8 cellular contexts compared by ENCODE assay signal in the genomic region with DNA sequence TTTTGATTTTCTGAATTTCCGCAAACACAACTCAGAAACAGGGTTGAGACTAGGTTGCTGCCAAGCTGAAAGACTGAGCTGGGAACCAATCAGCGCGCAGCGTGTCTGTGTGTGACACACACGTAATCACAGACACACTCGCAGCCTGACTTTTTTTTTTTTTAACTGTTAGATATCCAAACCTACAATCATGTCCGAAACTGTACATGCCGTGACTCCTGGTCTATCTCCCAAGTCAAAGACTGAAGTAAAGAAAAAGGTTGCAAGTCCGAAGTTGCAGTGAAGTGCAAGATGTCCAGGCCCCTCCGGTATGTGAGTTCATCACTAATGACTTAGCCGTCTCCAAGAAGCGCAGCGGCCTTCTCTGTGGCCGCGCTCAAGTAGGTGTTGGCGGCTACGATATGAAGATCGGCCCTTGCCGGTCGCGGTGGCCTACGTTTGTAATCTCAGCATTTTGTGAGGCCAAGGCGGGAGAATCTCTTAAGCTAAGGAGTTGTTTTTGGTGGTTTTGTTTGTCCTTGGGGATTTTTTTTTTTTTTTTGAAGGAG.
A peak's percentile ranks its signal among the peaks of the same experiment; 100 is the strongest.
DNase-seq lines count a peak whose midpoint lies in the region; ATAC-seq, FAIRE-seq and TF ChIP-seq lines count a peak whose summit lies in the region.

No MANE protein-coding gene starts in this region.

- TF ChIP-seq CTCF in SU-DHL-6 (IDR thresholded peaks at IDR 0.05; ENCODE audit: insufficient read depth, low read length, poor library complexity, severe bottlenecking) (no peak), adrenal gland (IDR thresholded peaks at IDR 0.05) (no peak), cardiac muscle cell (IDR thresholded peaks at IDR 0.05; ENCODE audit: low read depth, low read length) (no peak), ovary (IDR thresholded peaks at IDR 0.05) (no peak)

- FAIRE-seq in A204.1 (lab: Jason Lieb, UNC), result peak; percentile 80

- H3K9me3 ChIP-seq in SU-DHL-6 (ENCODE audit: insufficient read depth, low read length), result no peaks in the 10 kb centered on the region
- H3K9me3 ChIP-seq in adrenal gland (replicated peaks in 1 of 3), result no peaks in the 10 kb centered on the region
- H3K9me3 ChIP-seq in cardiac muscle cell (ENCODE audit: low read depth), result no peaks in the 10 kb centered on the region
- no peaks in the 10 kb centered on the region for H3K9me3 ChIP-seq in ovary

- peak overlapping the region; percentile 88 for H3K4me2 ChIP-seq in SU-DHL-6 (ENCODE audit: low read depth, low read length, poor library complexity, severe bottlenecking)

- no peaks in the 10 kb centered on the region for H4K20me1 ChIP-seq in SU-DHL-6 (ENCODE audit: low read depth, low read length)

- no peaks in the 10 kb centered on the region for H3K9me2 ChIP-seq in SU-DHL-6 (replicated peaks; ENCODE audit: insufficient read depth, low read length)

- TF ChIP-seq POLR2A in adrenal gland (IDR thresholded peaks at IDR 0.05), result peak in 1 of 2 donors; percentile 82
- TF ChIP-seq POLR2A in ovary (IDR thresholded peaks at IDR 0.05), result peak; percentile 47

- peaks cover 15 to 34% of the 10 kb centered on the region in 2 donors for H3K4me1 ChIP-seq in adrenal gland (replicated peaks in 1 of 2)
- peaks cover 18% of the 10 kb centered on the region for H3K4me1 ChIP-seq in cardiac muscle cell (ENCODE audit: low read depth)
- no peaks in the 10 kb centered on the region for H3K4me1 ChIP-seq in ovary (ENCODE audit: insufficient read depth)

- peak overlapping the region; percentile 94 for H3K27ac ChIP-seq in SU-DHL-6 (ENCODE audit: low read depth, low read length)
- H3K27ac ChIP-seq in adrenal gland, result peak overlapping the region; percentile 91 to 98 (median 95)
- peak overlapping the region; percentile 78 for H3K27ac ChIP-seq in cardiac muscle cell
- peak overlapping the region; percentile 46 to 82 for H3K27ac ChIP-seq in ovary

- no peak overlapping the region for H2AFZ ChIP-seq in SU-DHL-6 (ENCODE audit: low read depth, low read length, severe bottlenecking)

- ATAC-seq in GM18861 (IDR thresholded peaks at IDR 0.05; ENCODE audit: unreplicated experiment), result peak; percentile 25
- ATAC-seq in GM18858 (IDR thresholded peaks at IDR 0.05; ENCODE audit: unreplicated experiment), result no peak

- intact Hi-C loops in adrenal gland (cut with DNase I), result no loop called here
- intact Hi-C loops in ovary (cut with DNase I), result loop anchor here in 2 of 4 donors (5.0 to 10.0 kb wide), 3 partner anchors 38 to 171 kb away; a partner anchor contains a TSS

- peak overlapping the region; percentile 89 for H3K9ac ChIP-seq in SU-DHL-6 (ENCODE audit: low read length)

- WGBS in adrenal gland, 4 donors, result 0 to 2% (median 1%) methylated on average over 20 to 23 of the region's 23 CpGs
- WGBS in ovary, 3 donors, result 0 to 2% (median 1%) methylated on average over 23 of the region's 23 CpGs

- H3K36me3 ChIP-seq in SU-DHL-6 (ENCODE audit: low read length), result no peaks in the 10 kb centered on the region
- no peaks in the 10 kb centered on the region for H3K36me3 ChIP-seq in adrenal gland (replicated peaks in 1 of 2)
- H3K36me3 ChIP-seq in cardiac muscle cell, result no peaks in the 10 kb centered on the region
- H3K36me3 ChIP-seq in ovary, result no peaks in the 10 kb centered on the region

- H3K27me3 ChIP-seq in SU-DHL-6 (ENCODE audit: low read length), result no peaks in the 10 kb centered on the region
- H3K27me3 ChIP-seq in adrenal gland, result no peaks in the 10 kb centered on the region
- no peaks in the 10 kb centered on the region for H3K27me3 ChIP-seq in cardiac muscle cell
- no peaks in the 10 kb centered on the region for H3K27me3 ChIP-seq in ovary

- peak overlapping the region; percentile 61 for H3K4me3 ChIP-seq in Jurkat, Clone E6-1 (ENCODE audit: low read length)
- peak overlapping the region; percentile 61 for H3K4me3 ChIP-seq in SU-DHL-6 (ENCODE audit: insufficient read depth, low read length, poor library complexity, severe bottlenecking)
- peak overlapping the region in 3 of 4 donors; percentile 16 to 80 (median 27) for H3K4me3 ChIP-seq in adrenal gland
- H3K4me3 ChIP-seq in cardiac muscle cell, result peak overlapping the region; percentile 75
- peak overlapping the region; percentile 55 for H3K4me3 ChIP-seq in ovary

- peaks cover 70% of the 10 kb centered on the region for H3F3A ChIP-seq in SU-DHL-6 (ENCODE audit: insufficient read depth)

- H3K79me2 ChIP-seq in SU-DHL-6 (ENCODE audit: insufficient read depth, low read length), result no peaks in the 10 kb centered on the region; the same call in 1 of the 2 replicates

- no peak for TF ChIP-seq EP300 in ovary (IDR thresholded peaks at IDR 0.05)

- DNase-seq in Jurkat, Clone E6-1 (ENCODE audit: low read depth, low spot score), result peak; percentile 97
- peak; percentile 88 to 98 (median 94) for DNase-seq in adrenal gland
- peak; percentile 83 to 95 for DNase-seq in cardiac muscle cell (ENCODE audit: low read depth in 1 of 2, low spot score in 1 of 2)
- peak; percentile 81 to 92 (median 88) for DNase-seq in ovary
